ENCODE assay signal across 8 cellular contexts in genomic region chr7:151727579-151728285, GRCh38.
DNase-seq lines count a peak whose midpoint lies in the region; ATAC-seq and TF ChIP-seq lines count a peak whose summit lies in the region.

No MANE protein-coding gene starts in this region.

- no peaks in the 10 kb centered on the region for H3K36me3 ChIP-seq in GM23338 (ENCODE audit: insufficient read depth)
- no peaks in the 10 kb centered on the region for H3K36me3 ChIP-seq in OCI-LY3 (replicated peaks; ENCODE audit: low read depth, low read length)

- no peaks in the 10 kb centered on the region for H3K36me3 Mint-ChIP-seq in GM23338 (ENCODE audit: low read depth)
- H3K36me3 Mint-ChIP-seq in activated naive CD4-positive, alpha-beta T cell treated with anti-CD3 and anti-CD28 coated beads, Interleukin-2, amount 50 U/mL, for 72 hours, result no peaks in the 10 kb centered on the region

- H3K4me1 Mint-ChIP-seq in GM23338, result peaks cover 3% of the 10 kb centered on the region; the same call in 1 of the 3 replicates

- H3K4me1 ChIP-seq in GM23338 (ENCODE audit: insufficient read depth) (no peaks in the 10 kb centered on the region), OCI-LY3 (ENCODE audit: low read length) (peaks cover 25% of the 10 kb centered on the region)

- H3K27ac Mint-ChIP-seq in GM23338, result no peak overlapping the region
- peak overlapping the region in 1 of 2 donors; percentile 78 for H3K27ac Mint-ChIP-seq in activated naive CD4-positive, alpha-beta T cell treated with anti-CD3 and anti-CD28 coated beads, Interleukin-2, amount 50 U/mL, for 72 hours

- H3K4me3 ChIP-seq in GM23338 (no peak overlapping the region), OCI-LY3 (ENCODE audit: low read length) (peak overlapping the region; percentile 30)

- H3K27me3 ChIP-seq in GM23338 (ENCODE audit: insufficient read depth) (no peaks in the 10 kb centered on the region), OCI-LY3 (ENCODE audit: low read depth, low read length) (no peaks in the 10 kb centered on the region)

- DNase-seq in CD1c-positive myeloid dendritic cell (ENCODE audit: extremely low spot score) (peak; percentile 72), GM23338 (ENCODE audit: low spot score) (no peak), iris pigment epithelial cell (ENCODE audit: low read depth) (peak; percentile 98), COR-L47 (lab: John Stamatoyannopoulos, UW) (no peak), DMS153 treated with DMSO at 0.1 percent for 48 hours (lab: John Stamatoyannopoulos, UW; ENCODE audit: unreplicated experiment) (no peak)
- DNase-seq in activated naive CD4-positive, alpha-beta T cell treated with anti-CD3 and anti-CD28 coated beads, Interleukin-2, amount 50 U/mL, for 72 hours (ENCODE audit: low spot score in 2 of 2), result peak in 1 of 2 donors; percentile 55
- DNase-seq in stimulated activated CD4-positive, alpha-beta T cell treated with anti-CD3 and anti-CD28 coated beads, Interleukin-4, amount 100 ng/mL, for 24 hours, result peak; percentile 65

- H3K9ac ChIP-seq in OCI-LY3 (ENCODE audit: low read length), result no peak overlapping the region

- ATAC-seq in GM23338, result peak; percentile 21
- ATAC-seq in activated naive CD4-positive, alpha-beta T cell treated with anti-CD3 and anti-CD28 coated beads, Interleukin-2, amount 50 U/mL, for 72 hours, result peak; percentile 90 to 94

- H3K27ac ChIP-seq in GM23338 (ENCODE audit: low read depth) (no peak overlapping the region), OCI-LY3 (ENCODE audit: low read length) (no peak overlapping the region)

- no peaks in the 10 kb centered on the region for H3K9me2 ChIP-seq in GM23338 (ENCODE audit: insufficient read depth)

- no peaks in the 10 kb centered on the region for H3K9me3 ChIP-seq in OCI-LY3 (ENCODE audit: insufficient read depth, low read length)

- peaks cover 5% of the 10 kb centered on the region for H3K27me3 Mint-ChIP-seq in GM23338 (ENCODE audit: insufficient read depth, low read depth, poor library complexity)

- H3K4me3 Mint-ChIP-seq in GM23338, result no peak overlapping the region

- H3K4me2 ChIP-seq in GM23338 (no peak overlapping the region), OCI-LY3 (ENCODE audit: low read length) (peak overlapping the region; percentile 61)

- no peaks in the 10 kb centered on the region; the same call in 2 of the 3 replicates for H3K9me3 Mint-ChIP-seq in GM23338
- no peaks in the 10 kb centered on the region for H3K9me3 Mint-ChIP-seq in activated naive CD4-positive, alpha-beta T cell treated with anti-CD3 and anti-CD28 coated beads, Interleukin-2, amount 50 U/mL, for 72 hours

- no peaks in the 10 kb centered on the region for H3K79me2 ChIP-seq in GM23338 (replicated peaks; ENCODE audit: insufficient read depth)
- H3K79me2 ChIP-seq in OCI-LY3 (ENCODE audit: low read length), result no peaks in the 10 kb centered on the region

- H3F3A ChIP-seq in GM23338 (replicated peaks; ENCODE audit: low read depth), result no peaks in the 10 kb centered on the region

- H4K20me1 ChIP-seq in GM23338 (replicated peaks; ENCODE audit: insufficient read depth) (no peaks in the 10 kb centered on the region), OCI-LY3 (ENCODE audit: insufficient read depth, low read length) (no peaks in the 10 kb centered on the region)

- 0 out of 4 replicates have a peak, but pooled peaks of 1 of the 2 experiments have one; percentile 12 for TF ChIP-seq CTCF in GM23338 (conservative IDR thresholded peaks at IDR 0.05; ENCODE audit: low read depth in 2 of 2)
- peak; percentile 31 for TF ChIP-seq CTCF in OCI-LY3 (IDR thresholded peaks at IDR 0.05; ENCODE audit: low read depth, low read length)

- H2AFZ ChIP-seq in GM23338, result no peak overlapping the region
- 0 out of 2 replicates have a peak overlapping the region, but pooled peaks have one; percentile 2 for H2AFZ ChIP-seq in OCI-LY3 (ENCODE audit: low read depth, low read length)

TF ChIP-seq in GM23338, 12 proteins besides CTCF, POLR2A, EP300 and RAD21 (continues in another document):
- TF ChIP-seq, protein P1, sequence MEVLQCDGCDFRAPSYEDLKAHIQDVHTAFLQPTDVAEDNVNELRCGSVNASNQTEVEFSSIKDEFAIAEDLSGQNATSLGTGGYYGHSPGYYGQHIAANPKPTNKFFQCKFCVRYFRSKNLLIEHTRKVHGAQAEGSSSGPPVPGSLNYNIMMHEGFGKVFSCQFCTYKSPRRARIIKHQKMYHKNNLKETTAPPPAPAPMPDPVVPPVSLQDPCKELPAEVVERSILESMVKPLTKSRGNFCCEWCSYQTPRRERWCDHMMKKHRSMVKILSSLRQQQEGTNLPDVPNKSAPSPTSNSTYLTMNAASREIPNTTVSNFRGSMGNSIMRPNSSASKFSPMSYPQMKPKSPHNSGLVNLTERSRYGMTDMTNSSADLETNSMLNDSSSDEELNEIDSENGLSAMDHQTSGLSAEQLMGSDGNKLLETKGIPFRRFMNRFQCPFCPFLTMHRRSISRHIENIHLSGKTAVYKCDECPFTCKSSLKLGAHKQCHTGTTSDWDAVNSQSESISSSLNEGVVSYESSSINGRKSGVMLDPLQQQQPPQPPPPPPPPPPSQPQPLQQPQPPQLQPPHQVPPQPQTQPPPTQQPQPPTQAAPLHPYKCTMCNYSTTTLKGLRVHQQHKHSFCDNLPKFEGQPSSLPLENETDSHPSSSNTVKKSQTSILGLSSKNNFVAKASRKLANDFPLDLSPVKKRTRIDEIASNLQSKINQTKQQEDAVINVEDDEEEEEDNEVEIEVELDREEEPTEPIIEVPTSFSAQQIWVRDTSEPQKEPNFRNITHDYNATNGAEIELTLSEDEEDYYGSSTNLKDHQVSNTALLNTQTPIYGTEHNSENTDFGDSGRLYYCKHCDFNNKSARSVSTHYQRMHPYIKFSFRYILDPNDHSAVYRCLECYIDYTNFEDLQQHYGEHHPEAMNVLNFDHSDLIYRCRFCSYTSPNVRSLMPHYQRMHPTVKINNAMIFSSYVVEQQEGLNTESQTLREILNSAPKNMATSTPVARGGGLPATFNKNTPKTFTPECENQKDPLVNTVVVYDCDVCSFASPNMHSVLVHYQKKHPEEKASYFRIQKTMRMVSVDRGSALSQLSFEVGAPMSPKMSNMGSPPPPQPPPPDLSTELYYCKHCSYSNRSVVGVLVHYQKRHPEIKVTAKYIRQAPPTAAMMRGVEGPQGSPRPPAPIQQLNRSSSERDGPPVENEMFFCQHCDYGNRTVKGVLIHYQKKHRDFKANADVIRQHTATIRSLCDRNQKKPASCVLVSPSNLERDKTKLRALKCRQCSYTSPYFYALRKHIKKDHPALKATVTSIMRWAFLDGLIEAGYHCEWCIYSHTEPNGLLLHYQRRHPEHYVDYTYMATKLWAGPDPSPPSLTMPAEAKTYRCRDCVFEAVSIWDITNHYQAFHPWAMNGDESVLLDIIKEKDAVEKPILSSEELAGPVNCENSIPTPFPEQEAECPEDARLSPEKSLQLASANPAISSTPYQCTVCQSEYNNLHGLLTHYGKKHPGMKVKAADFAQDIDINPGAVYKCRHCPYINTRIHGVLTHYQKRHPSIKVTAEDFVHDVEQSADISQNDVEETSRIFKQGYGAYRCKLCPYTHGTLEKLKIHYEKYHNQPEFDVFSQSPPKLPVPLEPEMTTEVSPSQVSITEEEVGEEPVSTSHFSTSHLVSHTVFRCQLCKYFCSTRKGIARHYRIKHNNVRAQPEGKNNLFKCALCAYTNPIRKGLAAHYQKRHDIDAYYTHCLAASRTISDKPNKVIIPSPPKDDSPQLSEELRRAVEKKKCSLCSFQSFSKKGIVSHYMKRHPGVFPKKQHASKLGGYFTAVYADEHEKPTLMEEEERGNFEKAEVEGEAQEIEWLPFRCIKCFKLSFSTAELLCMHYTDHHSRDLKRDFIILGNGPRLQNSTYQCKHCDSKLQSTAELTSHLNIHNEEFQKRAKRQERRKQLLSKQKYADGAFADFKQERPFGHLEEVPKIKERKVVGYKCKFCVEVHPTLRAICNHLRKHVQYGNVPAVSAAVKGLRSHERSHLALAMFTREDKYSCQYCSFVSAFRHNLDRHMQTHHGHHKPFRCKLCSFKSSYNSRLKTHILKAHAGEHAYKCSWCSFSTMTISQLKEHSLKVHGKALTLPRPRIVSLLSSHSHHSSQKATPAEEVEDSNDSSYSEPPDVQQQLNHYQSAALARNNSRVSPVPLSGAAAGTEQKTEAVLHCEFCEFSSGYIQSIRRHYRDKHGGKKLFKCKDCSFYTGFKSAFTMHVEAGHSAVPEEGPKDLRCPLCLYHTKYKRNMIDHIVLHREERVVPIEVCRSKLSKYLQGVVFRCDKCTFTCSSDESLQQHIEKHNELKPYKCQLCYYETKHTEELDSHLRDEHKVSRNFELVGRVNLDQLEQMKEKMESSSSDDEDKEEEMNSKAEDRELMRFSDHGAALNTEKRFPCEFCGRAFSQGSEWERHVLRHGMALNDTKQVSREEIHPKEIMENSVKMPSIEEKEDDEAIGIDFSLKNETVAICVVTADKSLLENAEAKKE (CRISPR knock-in tag; IDR thresholded peaks at IDR 0.05), result no peak
- TF ChIP-seq POLR2AphosphoS5 (IDR thresholded peaks at IDR 0.05; ENCODE audit: low read depth), result no peak
- TF ChIP-seq EZH2 (IDR thresholded peaks at IDR 0.05; ENCODE audit: low read depth, unreplicated experiment), result no peak
- no peak for TF ChIP-seq REST (IDR thresholded peaks at IDR 0.05; ENCODE audit: unreplicated experiment)
- TF ChIP-seq CREB1 (CRISPR knock-in tag; IDR thresholded peaks at IDR 0.05; ENCODE audit: low read depth), result no peak
- TF ChIP-seq ZNF114 (CRISPR knock-in tag; IDR thresholded peaks at IDR 0.05), result no peak
- TF ChIP-seq EZH2phosphoT487 (IDR thresholded peaks at IDR 0.05; ENCODE audit: unreplicated experiment), result no peak

Comparison
In these comparisons a context has a peak if more than half of its experiments do, and no peak if none do; other contexts are left out.
1. DNase-seq: peak in CD1c-positive myeloid dendritic cell (single experiment), iris pigment epithelial cell (single experiment) and stimulated activated CD4-positive, alpha-beta T cell treated with anti-CD3 and anti-CD28 coated beads, Interleukin-4, amount 100 ng/mL, for 24 hours (single experiment); none in GM23338 (single experiment), COR-L47 (single experiment) and DMS153 treated with DMSO at 0.1 percent for 48 hours (single experiment).